10 cellular contexts compared by ENCODE assay signal in the genomic region with DNA sequence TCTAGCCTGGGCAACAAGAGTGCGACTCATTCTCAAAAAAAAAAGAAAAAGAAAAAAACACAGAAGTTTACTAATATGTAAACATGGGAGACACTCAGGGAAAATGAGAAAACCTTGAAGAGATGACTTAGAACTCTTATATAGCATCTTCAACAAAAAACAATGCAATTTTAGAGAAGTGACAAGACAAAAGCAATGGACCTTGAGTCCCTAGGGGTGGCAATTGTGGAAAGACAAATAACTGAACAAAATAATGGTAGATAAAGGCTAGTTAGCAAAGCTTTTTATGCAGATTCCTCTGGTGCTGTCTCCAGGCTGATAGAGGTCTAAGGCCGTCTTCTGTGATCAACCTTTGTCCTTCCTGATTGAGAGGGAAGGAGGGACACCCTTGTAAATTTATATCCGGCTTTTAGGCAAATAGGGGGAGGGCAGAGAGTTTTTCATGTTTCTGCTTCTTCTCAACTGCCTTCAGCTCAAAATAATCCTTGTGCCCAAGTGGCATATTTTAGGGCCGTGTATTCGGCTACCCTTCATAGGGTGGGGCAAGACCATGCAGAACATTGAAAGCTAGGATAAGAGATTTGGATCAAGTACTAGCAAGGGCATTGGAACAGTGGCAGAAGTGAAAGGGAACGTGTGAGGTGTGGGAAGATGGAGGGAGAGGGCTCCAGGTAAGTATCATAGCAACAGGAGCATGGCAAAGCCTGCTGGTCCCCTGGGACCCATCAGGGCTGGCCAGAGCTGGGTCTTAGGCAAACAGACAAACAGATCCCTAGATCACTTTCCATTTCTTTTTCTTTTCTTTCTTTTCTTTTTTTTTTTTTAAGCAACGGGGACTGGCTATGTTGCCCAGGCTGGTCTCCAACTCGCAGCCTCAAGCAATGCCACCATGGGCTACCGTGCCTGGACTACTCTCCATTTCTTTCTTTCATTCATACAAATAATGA.
DNase-seq lines count a peak whose midpoint lies in the region; ATAC-seq and TF ChIP-seq lines count a peak whose summit lies in the region.
"Had no signal": no experiment of that assay in that cellular context is flagged by ENCODE, and none has a peak within 500 bp of the region (broad histone marks: within the 10 kb centered on the region; RNA-seq: fewer than 3 reads in every experiment).

No MANE protein-coding gene starts in this region.

- H3K4me3 ChIP-seq in ACC112 (ENCODE audit: low read depth, low read length) (no peak overlapping the region), WERI-Rb-1 (ENCODE audit: low read depth, low read length) (no peak overlapping the region), mucosa of rectum (ENCODE audit: low read length in 2 of 2) (peak overlapping the region in 1 of 2 donors; percentile 78)

- peak overlapping the region; percentile 44 for H2AFZ ChIP-seq in ACC112 (ENCODE audit: low read length, unreplicated experiment)

- no peaks in the 10 kb centered on the region for H3K36me3 Mint-ChIP-seq in IgD-negative memory B cell
- H3K36me3 Mint-ChIP-seq: activated naive CD8-positive, alpha-beta T cell treated with anti-CD3 and anti-CD28 coated beads for 36 hours; CD4-positive, alpha-beta memory T cell had no signal

- H3K79me2 ChIP-seq in ACC112 (ENCODE audit: control insufficient read depth, insufficient read depth, low read length, unreplicated experiment) = no peaks in the 10 kb centered on the region

- peaks cover 14 to 32% (median 21%) of the 10 kb centered on the region in 3 donors for H3K4me1 Mint-ChIP-seq in IgD-negative memory B cell

- H3K9me3 Mint-ChIP-seq in IgD-negative memory B cell = no peaks in the 10 kb centered on the region
- H3K9me3 Mint-ChIP-seq: activated naive CD8-positive, alpha-beta T cell treated with anti-CD3 and anti-CD28 coated beads for 36 hours had no signal

- H3K36me3 ChIP-seq in ACC112 (ENCODE audit: insufficient read depth, low read length) = no peaks in the 10 kb centered on the region
- H3K36me3 ChIP-seq in WERI-Rb-1 = no peaks in the 10 kb centered on the region
- H3K36me3 ChIP-seq in mucosa of rectum (ENCODE audit: control insufficient read depth in 2 of 2, insufficient read depth in 2 of 2, low read length in 2 of 2) = no peaks in the 10 kb centered on the region

- TF ChIP-seq CTCF in WERI-Rb-1 (IDR thresholded peaks at IDR 0.05; ENCODE audit: low read depth, low read length) = no peak

- H3K27ac Mint-ChIP-seq in IgD-negative memory B cell = peak overlapping the region in 2 of 3 donors; percentile 27 to 76
- H3K27ac Mint-ChIP-seq: activated naive CD8-positive, alpha-beta T cell treated with anti-CD3 and anti-CD28 coated beads for 36 hours had no signal

- ATAC-seq in HG02610 (IDR thresholded peaks at IDR 0.05; ENCODE audit: unreplicated experiment) (no peak), HG02623 (IDR thresholded peaks at IDR 0.05; ENCODE audit: unreplicated experiment) (no peak)

- peak overlapping the region; percentile 63 to 91 (median 76) for H3K4me3 Mint-ChIP-seq in IgD-negative memory B cell

- no peaks in the 10 kb centered on the region for H3K9me3 ChIP-seq in WERI-Rb-1 (ENCODE audit: severe bottlenecking)
- H3K9me3 ChIP-seq in mucosa of rectum (ENCODE audit: control insufficient read depth in 2 of 2, low read length in 2 of 2) = no peaks in the 10 kb centered on the region

- H3K27me3 ChIP-seq in ACC112 (ENCODE audit: insufficient read depth, low read length) (no peaks in the 10 kb centered on the region), WERI-Rb-1 (ENCODE audit: insufficient read depth, low read depth, severe bottlenecking) (no peaks in the 10 kb centered on the region), mucosa of rectum (ENCODE audit: control insufficient read depth in 2 of 2, insufficient read depth in 2 of 2, low read length in 2 of 2) (no peaks in the 10 kb centered on the region)

- H3K4me1 ChIP-seq in ACC112 (ENCODE audit: control insufficient read depth, insufficient read depth, low read length, unreplicated experiment) (peaks cover 34% of the 10 kb centered on the region), mucosa of rectum (ENCODE audit: control insufficient read depth in 2 of 2, insufficient read depth in 2 of 2, low read length in 2 of 2) (peaks cover 33 to 48% of the 10 kb centered on the region in 2 donors)

- DNase-seq in WERI-Rb-1 = no peak
- no peak for DNase-seq in hippocampal formation (lab: John Stamatoyannopoulos, UW)
- DNase-seq in KG1 (lab: John Stamatoyannopoulos, UW) = no peak

- H3K27ac ChIP-seq in ACC112 (ENCODE audit: low read depth, low read length) = peak overlapping the region; percentile 18; the same call in 1 of the 2 replicates
- peak overlapping the region; percentile 66 for H3K27ac ChIP-seq in WERI-Rb-1
- peak overlapping the region; percentile 87 to 90 for H3K27ac ChIP-seq in mucosa of rectum (ENCODE audit: low read depth in 2 of 2, low read length in 2 of 2)

- no peaks in the 10 kb centered on the region for H3K27me3 Mint-ChIP-seq in IgD-negative memory B cell
- H3K27me3 Mint-ChIP-seq: activated naive CD8-positive, alpha-beta T cell treated with anti-CD3 and anti-CD28 coated beads for 36 hours; CD4-positive, alpha-beta memory T cell had no signal

- H3K9ac ChIP-seq in mucosa of rectum (ENCODE audit: low read depth in 1 of 2, low read length in 2 of 2) = peak overlapping the region in 1 of 2 donors; percentile 21

Comparison
In these comparisons a context has a peak if more than half of its experiments do, and no peak if none do; other contexts are left out.
1. H3K27ac ChIP-seq: peak in every context shown above with its lines; median percentile 88 in mucosa of rectum; 66 in WERI-Rb-1; 18 in ACC112.